In the genomic region with DNA sequence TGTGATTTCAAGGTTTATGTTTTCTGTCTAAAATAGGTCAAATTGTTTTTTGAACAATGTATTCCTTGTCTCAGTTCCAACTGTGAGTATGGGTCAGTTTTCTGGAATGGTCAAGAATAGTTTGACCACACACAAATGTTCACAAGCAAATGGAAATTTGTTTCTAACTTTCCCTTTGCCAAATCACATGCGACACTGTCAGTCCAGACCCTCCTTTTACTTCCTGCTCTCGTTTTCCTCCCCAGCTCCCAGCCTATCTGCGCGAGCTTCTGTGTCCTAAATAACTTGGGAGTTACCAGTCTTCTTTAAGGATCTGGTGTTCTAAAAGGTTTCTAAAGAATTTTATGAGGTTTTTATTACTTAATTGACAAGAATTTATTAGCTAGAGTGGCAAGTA, we compare ENCODE assay signal across 9 cellular contexts.
DNase-seq lines count a peak whose midpoint lies in the region; ATAC-seq and TF ChIP-seq lines count a peak whose summit lies in the region.
"Had no signal": no experiment of that assay in that cellular context is flagged by ENCODE, and none has a peak within 500 bp of the region (broad histone marks: within the 10 kb centered on the region; RNA-seq: fewer than 3 reads in every experiment).

No MANE protein-coding gene starts in this region.

- no peaks in the 10 kb centered on the region for H3K9me3 ChIP-seq in heart right ventricle

- no peaks in the 10 kb centered on the region for H3K36me3 ChIP-seq in heart right ventricle

- H3K27ac ChIP-seq in heart right ventricle: peak overlapping the region; percentile 41 to 91 (median 79)

- ATAC-seq in heart right ventricle (peak; percentile 68 to 92 (median 86)), HG03175 (IDR thresholded peaks at IDR 0.05; ENCODE audit: unreplicated experiment) (no peak)

- peaks cover 0 to 24% (median 13%) of the 10 kb centered on the region in 9 donors for H3K4me1 ChIP-seq in heart right ventricle

- no peaks in the 10 kb centered on the region for H3K27me3 ChIP-seq in heart right ventricle

- TF ChIP-seq CTCF in WI38 (IDR thresholded peaks at IDR 0.05; ENCODE audit: low read depth, low read length) (no peak), heart right ventricle (IDR thresholded peaks at IDR 0.05) (no peak)

- intact Hi-C loops in heart right ventricle (cut with DNase I): no loop called here

- 26 to 49% methylated on average over 4 of the region's 4 CpGs for WGBS in heart right ventricle, 2 donors

- DNase-seq in COLO829 (ENCODE audit: low spot score) (peak; percentile 68), heart right ventricle (peak in 1 of 2 donors; percentile 57), renal cortical epithelial cell (ENCODE audit: low read depth) (peak; percentile 9), iPS-NIHi7 (ENCODE audit: extremely low spot score) (no peak), iPS-NIHi11 (ENCODE audit: low spot score) (no peak), NCI-H146 (lab: John Stamatoyannopoulos, UW) (no peak)
- DNase-seq: NCI-H524 treated with DMSO at 0.1 percent for 48 hours had no signal

- H3K4me3 ChIP-seq in WI38 (ENCODE audit: low read depth, low read length): peak overlapping the region; percentile 53
- H3K4me3 ChIP-seq in heart right ventricle: peak overlapping the region in 8 of 10 donors; percentile 3 to 50 (median 41)

Comparison
In these comparisons a context has a peak if more than half of its experiments do, and no peak if none do; other contexts are left out.
1. DNase-seq: peak in COLO829 (single experiment) and renal cortical epithelial cell (single experiment); none in iPS-NIHi7 (single experiment), iPS-NIHi11 (single experiment) and NCI-H146 (single experiment).